In genomic region chr1:154969741-154970452, GRCh38 we compare ENCODE assay signal across 7 cellular contexts. TPM values are rescaled to one million over a fixed set of nuclear protein-coding genes. Genes with fewer than 3 reads are reported as not detected.
A peak's percentile ranks its signal among the peaks of the same experiment; 100 is the strongest.
DNase-seq lines count a peak whose midpoint lies in the region; ATAC-seq, FAIRE-seq and TF ChIP-seq lines count a peak whose summit lies in the region.

No MANE protein-coding gene starts in this region.

- H3K4me2 ChIP-seq in IMR-90 (ENCODE audit: low read depth, low read length) (peak overlapping the region; percentile 97), GM12878 (ENCODE audit: control insufficient read depth, insufficient read depth) (peak overlapping the region; percentile 74; the same call in 1 of the 2 replicates)

- BruUV-seq in IMR-90 (replicated peaks; lab: Mats Ljungman, UMichigan) (no TSS peak), GM12878 (replicated peaks; lab: Mats Ljungman, UMichigan) (no TSS peak)

- H4K8ac ChIP-seq in IMR-90 (ENCODE audit: low read depth in 2 of 2, low read length in 2 of 2): peak overlapping the region in 1 of 2 experiments; percentile 64; a peak in 3 of 4 replicates

- 0 out of 2 replicates have a peak overlapping the region, but pooled peaks have one; percentile 2 for H4K5ac ChIP-seq in IMR-90 (ENCODE audit: low read depth, low read length)

- peaks cover 18% of the 10 kb centered on the region for H3K4me1 ChIP-seq in IMR-90 (ENCODE audit: control insufficient read depth, insufficient read depth, low read length)
- peaks cover 22% of the 10 kb centered on the region for H3K4me1 ChIP-seq in GM12878 (ENCODE audit: control insufficient read depth, insufficient read depth, low read length)
- H3K4me1 ChIP-seq in subcutaneous abdominal adipose tissue (ENCODE audit: control insufficient read depth in 5 of 5, insufficient read depth in 5 of 5, low read length in 5 of 5): peaks cover 31 to 76% (median 58%) of the 10 kb centered on the region in 5 donors

- TF ChIP-seq RAD21 in IMR-90 (IDR thresholded peaks at IDR 0.05; ENCODE audit: low read length) (no peak), GM12878 (IDR thresholded peaks at IDR 0.05; ENCODE audit: insufficient read depth, low read depth, low read length) (no peak)

- intact Hi-C loops in IMR-90 (cut with micrococcal nuclease): loop anchor here (10.0 kb wide), 1 partner anchor 205 kb away; the partner anchor contains the start of genes KRTCAP2 and TRIM46
- intact Hi-C loops in GM12878 (cut with micrococcal nuclease; ENCODE audit: unreplicated experiment): loop anchor here (5.0 kb wide), 1 partner anchor 92 kb away; the partner anchor contains the start of gene EFNA4

- ATAC-seq in IMR-90 (ENCODE audit: low read depth): no peak
- no peak for ATAC-seq in GM12878
- no peak for ATAC-seq in GM21360 (IDR thresholded peaks at IDR 0.05; ENCODE audit: unreplicated experiment)
- ATAC-seq in HG03439 (IDR thresholded peaks at IDR 0.05; ENCODE audit: unreplicated experiment): no peak

- SMC1A ChIA-PET in GM12878 (lab: Charles Lee; ENCODE audit: uncharacterized antibody, unreplicated experiment): interaction anchor here (0.9 to 3.2 kb wide), 7 partner anchors 9 to 410 kb away, joined by 3 to 21 read pairs (median 5); partner anchors contain the start of genes PBXIP1 and PYGO2

- 0% methylated on average over 1 of the region's 22 CpGs; no CpG with 5 or more reads in 1 of the 2 experiments for WGBS in IMR-90 (ENCODE audit: extremely low coverage in 2 of 2, insufficient read length in 1 of 2), 2 experiments
- 68% methylated on average over 22 of the region's 22 CpGs for WGBS in GM12878 (ENCODE audit: insufficient coverage, insufficient replicate concordance, low lambda C conversion rate, missing lambda C conversion rate)

- peak overlapping the region; percentile 92 for H3K4ac ChIP-seq in IMR-90 (ENCODE audit: low read depth, low read length)

- peak overlapping the region; percentile 95 for H3K14ac ChIP-seq in IMR-90 (replicated peaks; ENCODE audit: low read depth, low read length)

- RAD21 ChIA-PET in GM12878 (lab: Charles Lee; ENCODE audit: unreplicated experiment): interaction anchor here (0.9 to 2.8 kb wide), 12 partner anchors 9 to 115 kb away, joined by 3 to 20 read pairs (median 4); partner anchors contain the start of genes PBXIP1 and PYGO2

- peaks cover 14 to 61% of the 10 kb centered on the region in 2 experiments for H3K79me1 ChIP-seq in IMR-90 (ENCODE audit: low read depth in 1 of 2, low read length in 2 of 2)

- in situ Hi-C loops in IMR-90 (cut with MboI; ENCODE audit: low sequenced_read_pairs) (no loop called here), GM12878 (cut with MboI) (no loop called here)

- H3K9me3 ChIP-seq in IMR-90 (ENCODE audit: control insufficient read depth, insufficient read depth, low read length) (no peaks in the 10 kb centered on the region), GM12878 (replicated peaks; ENCODE audit: control insufficient read depth, insufficient read depth, low read length) (no peaks in the 10 kb centered on the region), subcutaneous abdominal adipose tissue (ENCODE audit: control insufficient read depth in 5 of 5, low read length in 5 of 5) (peaks cover 0 to 2% (median 0%) of the 10 kb centered on the region in 5 donors)

- H2BK5ac ChIP-seq in IMR-90 (ENCODE audit: low read depth, low read length, poor library complexity, severe bottlenecking): peak overlapping the region; percentile 87

- no peak for TF ChIP-seq EP300 in GM12878 (IDR thresholded peaks at IDR 0.05; ENCODE audit: borderline replicate concordance in 1 of 2, control insufficient read depth in 1 of 2, low read depth in 2 of 2, low read length in 2 of 2)

- peaks cover 7% of the 10 kb centered on the region for H3K9me1 ChIP-seq in IMR-90 (ENCODE audit: insufficient read depth, low read length)

- H3K9ac ChIP-seq in IMR-90 (ENCODE audit: low read depth, low read length) (peak overlapping the region; percentile 87), GM12878 (ENCODE audit: control insufficient read depth, insufficient read depth, low read length) (peak overlapping the region; percentile 10; the same call in 1 of the 2 replicates), subcutaneous abdominal adipose tissue (ENCODE audit: low read length in 5 of 5) (peak overlapping the region; percentile 35 to 94 (median 78))

- H2AFZ ChIP-seq in IMR-90 (replicated peaks; ENCODE audit: low read length, poor library complexity) (peak overlapping the region; percentile 18), GM12878 (ENCODE audit: control insufficient read depth, low read depth, low read length) (no peak overlapping the region)

- H2AK9ac ChIP-seq in IMR-90 (replicated peaks; ENCODE audit: low read depth, low read length, poor library complexity): peak overlapping the region; percentile 99

- H4K20me1 ChIP-seq in IMR-90 (ENCODE audit: insufficient read depth, low read length): peaks cover 42% of the 10 kb centered on the region
- no peaks in the 10 kb centered on the region for H4K20me1 ChIP-seq in GM12878 (ENCODE audit: control insufficient read depth, insufficient read depth)

- H2BK120ac ChIP-seq in IMR-90 (ENCODE audit: low read depth, low read length): peak overlapping the region; percentile 39; the same call in 1 of the 2 replicates

- H3K27me3 ChIP-seq in IMR-90 (ENCODE audit: control insufficient read depth, insufficient read depth, low read length) (no peaks in the 10 kb centered on the region), GM12878 (replicated peaks in 1 of 2; ENCODE audit: control insufficient read depth in 2 of 2, insufficient read depth in 2 of 2, low read length in 1 of 2) (no peaks in the 10 kb centered on the region), kidney epithelial cell (ENCODE audit: control insufficient read depth, insufficient read depth, low read length) (no peaks in the 10 kb centered on the region), subcutaneous abdominal adipose tissue (ENCODE audit: control insufficient read depth in 5 of 5, insufficient read depth in 4 of 5, low read length in 5 of 5) (peaks cover 0 to 11% (median 0%) of the 10 kb centered on the region in 5 donors)

- CTCF ChIA-PET in IMR-90 (lab: Yijun Ruan, JAX): interaction anchor here (1.2 to 2.2 kb wide), 5 partner anchors 13 to 115 kb away, joined by 3 to 9 read pairs (median 5); partner anchors contain the start of gene FLAD1
- CTCF ChIA-PET in GM12878 (lab: Yijun Ruan, JAX): interaction anchor here (1.0 to 20.6 kb wide), 11 partner anchors 8 to 203 kb away, joined by 3 to 226 read pairs (median 4); partner anchors contain the start of genes ADAM15, KRTCAP2, LENEP and PBXIP1

- peak overlapping the region; percentile 25; the same call in 1 of the 3 replicates for H2BK15ac ChIP-seq in IMR-90 (ENCODE audit: low read depth, low read length)

- TF ChIP-seq CTCF in IMR-90 (conservative IDR thresholded peaks at IDR 0.05; ENCODE audit: low read depth, low read length) (no peak), GM12878 (IDR thresholded peaks at IDR 0.05 in 2 of 3, conservative IDR thresholded peaks at IDR 0.05 in 1 of 3; ENCODE audit: control insufficient read depth in 2 of 3, extremely low read depth in 1 of 3, insufficient read depth in 1 of 3, low read depth in 3 of 3, low read length in 3 of 3) (no peak), kidney epithelial cell (IDR thresholded peaks at IDR 0.05; ENCODE audit: insufficient read depth, low read length, poor library complexity, severe bottlenecking) (no peak)

- no peak overlapping the region for H2BK20ac ChIP-seq in IMR-90 (ENCODE audit: low read depth, low read length)

- H3K4me3 ChIP-seq in IMR-90 (ENCODE audit: insufficient read depth, low read depth, low read length): peak overlapping the region; percentile 65
- H3K4me3 ChIP-seq in GM12878: peak overlapping the region; percentile 63
- peak overlapping the region; percentile 50 for H3K4me3 ChIP-seq in kidney epithelial cell (ENCODE audit: low read depth, low read length)
- H3K4me3 ChIP-seq in subcutaneous abdominal adipose tissue (ENCODE audit: low read depth in 1 of 5, low read length in 5 of 5): peak overlapping the region; percentile 54 to 69 (median 68)

- H4K91ac ChIP-seq in IMR-90 (ENCODE audit: insufficient read depth, low read depth, low read length): peak overlapping the region; percentile 67

- peak overlapping the region; percentile 88 for H3K23ac ChIP-seq in IMR-90 (ENCODE audit: low read depth, low read length)

- H3K36me3 ChIP-seq in IMR-90 (ENCODE audit: control insufficient read depth, insufficient read depth, low read length) (peaks cover 33% of the 10 kb centered on the region), GM12878 (ENCODE audit: control insufficient read depth in 2 of 2, insufficient read depth in 2 of 2, low read length in 1 of 2) (peaks cover 10 to 12% of the 10 kb centered on the region in 2 experiments; a peak in 3 of 4 replicates), kidney epithelial cell (ENCODE audit: control insufficient read depth, insufficient read depth, low read length) (peaks cover 6% of the 10 kb centered on the region), subcutaneous abdominal adipose tissue (ENCODE audit: control insufficient read depth in 5 of 5, insufficient read depth in 5 of 5, low read length in 5 of 5) (peaks cover 0 to 43% (median 41%) of the 10 kb centered on the region in 5 donors)

- H3K27ac ChIP-seq in IMR-90 (ENCODE audit: insufficient read depth, low read length) (peak overlapping the region; percentile 84), GM12878 (ENCODE audit: control insufficient read depth, insufficient read depth) (peak overlapping the region; percentile 39), subcutaneous abdominal adipose tissue (ENCODE audit: low read depth, low read length) (peak overlapping the region; percentile 97)

- TF ChIP-seq POLR2A in IMR-90 (IDR thresholded peaks at IDR 0.05; ENCODE audit: low read depth, low read length): no peak; the same call in 1 of the 2 replicates
- TF ChIP-seq POLR2A in GM12878 (IDR thresholded peaks at IDR 0.05; ENCODE audit: low read depth, low read length): no peak

- H3K18ac ChIP-seq in IMR-90 (ENCODE audit: low read depth, low read length): peak overlapping the region; percentile 20

- peak overlapping the region; percentile 83 for H3K56ac ChIP-seq in IMR-90 (ENCODE audit: extremely low read depth, insufficient read depth, low read length)

- peaks cover 42% of the 10 kb centered on the region for H3K79me2 ChIP-seq in GM12878 (ENCODE audit: control insufficient read depth, insufficient read depth, low read length)

- no peak for FAIRE-seq in GM12878 (lab: Jason Lieb, UNC)

- H2AK5ac ChIP-seq in IMR-90 (ENCODE audit: low read depth, low read length): peak overlapping the region; percentile 89

- POLR2A ChIA-PET in IMR-90 (lab: Charles Lee; ENCODE audit: unreplicated experiment) (interaction anchor here (0.9 to 2.0 kb wide), 2 partner anchors 9 to 14 kb away, joined by 3 to 17 read pairs; partner anchors contain the start of genes PBXIP1 and PYGO2), GM12878 (lab: Charles Lee) (interaction anchor here (0.6 to 9.8 kb wide), 13 partner anchors 9 to 1047 kb away, joined by 3 to 140 read pairs (median 5); partner anchors contain the start of genes FLAD1, PBXIP1, PMVK and PYGO2)

- dilution Hi-C loops in IMR-90 (cut with HindIII; ENCODE audit: low sequenced_read_pairs, unreplicated experiment): no loop called here

- DNase-seq in IMR-90 (no peak), GM12878 (ENCODE audit: low read depth, low spot score) (no peak), kidney epithelial cell (ENCODE audit: low read depth) (no peak)
- DNase-seq in NK-92 treated with Interleukin-12 subunit alpha and Interleukin-12 subunit beta, amount 100 ng/mL, for 24 hours (lab: John Stamatoyannopoulos, UW): no peak

RNA-seq across cellular contexts. Expression of gene SHC1, which starts 0.7 kb away (rescaled TPM):
- 291 and 355 TPM in 2 replicates for total RNA-seq in IMR-90 (2012; rRNA removed)
- 337 and 352 TPM in 2 replicates for polyA plus RNA-seq in IMR-90 (2012; rRNA removed)
- 216 and 285 TPM in 2 replicates for polyA plus RNA-seq in IMR-90 (2012; cell fraction: cytosol; rRNA removed)
- polyA plus RNA-seq in IMR-90 (2012; cell fraction: nucleus; rRNA removed; ENCODE audit: low replicate concordance): 1,266 and 1,683 TPM in 2 replicates
- 28.2 and 32.6 TPM in 2 replicates for total RNA-seq in GM12878 (2013; cell fraction: nucleolus; rRNA removed)
- total RNA-seq in GM12878 (2014; rRNA removed): 22.2 and 24.7 TPM in 2 replicates
- 15.1 and 16.7 TPM in 2 replicates for total RNA-seq in GM12878 (2014; rRNA removed; fragmentation: Illumina TruSeq; extraction: Trizol)
- 36.5 and 38.3 TPM in 2 replicates for total RNA-seq in GM12878 (2021)
- polyA plus RNA-seq in GM12878 (2011; ENCODE audit: low read depth): 20.5 TPM
- polyA plus RNA-seq in GM12878 (2011; rRNA removed): 25.8 and 49.3 TPM in 2 replicates
- 43.4 and 48.7 TPM in 2 replicates for polyA plus RNA-seq in GM12878 (2011; cell fraction: cytosol; rRNA removed)
- polyA plus RNA-seq in GM12878 (2011; cell fraction: nucleus; rRNA removed): 89.2 and 106 TPM in 2 replicates
- polyA plus RNA-seq in GM12878 (2012): 21.0 and 29.9 TPM in 2 replicates
- 47.3 and 67.3 TPM in 2 replicates for polyA plus RNA-seq in GM12878 (2014; fragmentation: Illumina TruSeq; extraction: Trizol)
- 1 to 10 TPM; 2.6 to 3.7 TPM for polyA plus RNA-seq in GM12878 (2014; fragmentation: Nextera tagmentation; extraction: Ambion mirVana)
- 35.0 and 35.4 TPM in 2 replicates for polyA plus RNA-seq in GM12878 (2014; rRNA removed)
- polyA plus RNA-seq in GM12878 (2016; fragmentation: Nextera tagmentation; extraction: Ambion mirVana): 10 to 100 TPM; 24.9 to 25.5 TPM
- 35.0 and 41.1 TPM in 2 replicates for polyA minus RNA-seq in GM12878 (2011; rRNA and poly(A)+ RNA removed)
- polyA minus RNA-seq in GM12878 (2011; cell fraction: cytosol; rRNA and poly(A)+ RNA removed): 13.8 and 21.9 TPM in 2 replicates
- polyA minus RNA-seq in GM12878 (2011; cell fraction: nucleus; rRNA and poly(A)+ RNA removed): 14.7 and 25.1 TPM in 2 replicates
- 176 and 183 TPM in 2 replicates for total RNA-seq in kidney epithelial cell

RNA-seq across cellular contexts. Expression of gene CKS1B, which starts 4.6 kb away (rescaled TPM):
- total RNA-seq in IMR-90 (2012; rRNA removed) (129 and 140 TPM in 2 replicates), GM12878 (2014; rRNA removed) (176 and 192 TPM in 2 replicates), GM12878 (2014; rRNA removed; fragmentation: Illumina TruSeq; extraction: Trizol) (168 and 170 TPM in 2 replicates), GM12878 (2021) (125 and 134 TPM in 2 replicates), kidney epithelial cell (67.4 and 72.4 TPM in 2 replicates)
- polyA plus RNA-seq in IMR-90 (2012; rRNA removed) (195 and 272 TPM in 2 replicates), GM12878 (2011; rRNA removed) (534 and 543 TPM in 2 replicates), GM12878 (2014; fragmentation: Illumina TruSeq; extraction: Trizol) (316 and 394 TPM in 2 replicates), GM12878 (2014; fragmentation: Nextera tagmentation; extraction: Ambion mirVana) (100 to 1,000 TPM; 598 to 608 TPM), GM12878 (2014; rRNA removed) (214 and 229 TPM in 2 replicates), GM12878 (2016; fragmentation: Nextera tagmentation; extraction: Ambion mirVana) (100 to 1,000 TPM; 411 to 419 TPM)
- 48.5 and 174 TPM in 2 replicates for polyA plus RNA-seq in IMR-90 (2012; cell fraction: cytosol; rRNA removed)
- 12.1 and 45.9 TPM in 2 replicates for polyA plus RNA-seq in IMR-90 (2012; cell fraction: nucleus; rRNA removed; ENCODE audit: low replicate concordance)
- total RNA-seq in GM12878 (2013; cell fraction: nucleolus; rRNA removed): 19.6 and 23.8 TPM in 2 replicates
- 366 TPM for polyA plus RNA-seq in GM12878 (2011; ENCODE audit: low read depth)
- 498 and 551 TPM in 2 replicates for polyA plus RNA-seq in GM12878 (2011; cell fraction: cytosol; rRNA removed)
- 223 and 288 TPM in 2 replicates for polyA plus RNA-seq in GM12878 (2011; cell fraction: nucleus; rRNA removed)
- polyA plus RNA-seq in GM12878 (2012): 190 and 203 TPM in 2 replicates
- polyA minus RNA-seq in GM12878 (2011; rRNA and poly(A)+ RNA removed): 221 and 229 TPM in 2 replicates
- 41.8 and 54.5 TPM in 2 replicates for polyA minus RNA-seq in GM12878 (2011; cell fraction: cytosol; rRNA and poly(A)+ RNA removed)
- 32.4 and 34.0 TPM in 2 replicates for polyA minus RNA-seq in GM12878 (2011; cell fraction: nucleus; rRNA and poly(A)+ RNA removed)

RNA-seq across cellular contexts. Expression of gene PYGO2, which starts 8.3 kb away (rescaled TPM):
- total RNA-seq in IMR-90 (2012; rRNA removed) (5.3 and 5.4 TPM in 2 replicates), GM12878 (2014; rRNA removed) (21.1 and 21.9 TPM in 2 replicates), GM12878 (2014; rRNA removed; fragmentation: Illumina TruSeq; extraction: Trizol) (12.4 and 12.9 TPM in 2 replicates), GM12878 (2021) (32.9 and 33.8 TPM in 2 replicates), kidney epithelial cell (21.2 and 27.8 TPM in 2 replicates)
- polyA plus RNA-seq in IMR-90 (2012; rRNA removed) (12.3 and 14.8 TPM in 2 replicates), GM12878 (2011; rRNA removed) (14.4 and 22.8 TPM in 2 replicates), GM12878 (2014; fragmentation: Illumina TruSeq; extraction: Trizol) (19.8 and 24.2 TPM in 2 replicates), GM12878 (2014; fragmentation: Nextera tagmentation; extraction: Ambion mirVana) (1 to 10 TPM; 8.1 to 8.3 TPM), GM12878 (2014; rRNA removed) (27.8 and 30.0 TPM in 2 replicates), GM12878 (2016; fragmentation: Nextera tagmentation; extraction: Ambion mirVana) (10 to 100 TPM; 27.8 to 28.0 TPM)
- 7.8 and 8.6 TPM in 2 replicates for polyA plus RNA-seq in IMR-90 (2012; cell fraction: cytosol; rRNA removed)
- 28.6 and 31.8 TPM in 2 replicates for polyA plus RNA-seq in IMR-90 (2012; cell fraction: nucleus; rRNA removed; ENCODE audit: low replicate concordance)
- total RNA-seq in GM12878 (2013; cell fraction: nucleolus; rRNA removed): 21.0 and 21.3 TPM in 2 replicates
- polyA plus RNA-seq in GM12878 (2011; ENCODE audit: low read depth): 9.9 TPM
- 27.4 and 28.7 TPM in 2 replicates for polyA plus RNA-seq in GM12878 (2011; cell fraction: cytosol; rRNA removed)
- 43.9 and 46.6 TPM in 2 replicates for polyA plus RNA-seq in GM12878 (2011; cell fraction: nucleus; rRNA removed)
- polyA plus RNA-seq in GM12878 (2012): 17.7 and 19.5 TPM in 2 replicates
- polyA minus RNA-seq in GM12878 (2011; rRNA and poly(A)+ RNA removed): 12.5 and 20.0 TPM in 2 replicates
- 8.6 and 8.8 TPM in 2 replicates for polyA minus RNA-seq in GM12878 (2011; cell fraction: cytosol; rRNA and poly(A)+ RNA removed)
- polyA minus RNA-seq in GM12878 (2011; cell fraction: nucleus; rRNA and poly(A)+ RNA removed): 10.8 and 15.9 TPM in 2 replicates

RNA-seq across cellular contexts. Expression of gene FLAD1, which starts 13.2 kb away (rescaled TPM):
- 19.7 and 26.3 TPM in 2 replicates for total RNA-seq in IMR-90 (2012; rRNA removed)
- 37.3 and 39.9 TPM in 2 replicates for polyA plus RNA-seq in IMR-90 (2012; rRNA removed)
- 25.2 and 28.5 TPM in 2 replicates for polyA plus RNA-seq in IMR-90 (2012; cell fraction: cytosol; rRNA removed)
- polyA plus RNA-seq in IMR-90 (2012; cell fraction: nucleus; rRNA removed; ENCODE audit: low replicate concordance): 46.1 and 80.6 TPM in 2 replicates
- 28.4 and 33.1 TPM in 2 replicates for total RNA-seq in GM12878 (2013; cell fraction: nucleolus; rRNA removed)
- total RNA-seq in GM12878 (2014; rRNA removed): 64.2 and 68.7 TPM in 2 replicates
- total RNA-seq in GM12878 (2014; rRNA removed; fragmentation: Illumina TruSeq; extraction: Trizol): 41.4 and 41.9 TPM in 2 replicates
- total RNA-seq in GM12878 (2021): 53.6 and 61.5 TPM in 2 replicates
- polyA plus RNA-seq in GM12878 (2011; ENCODE audit: low read depth): 25.9 TPM
- 22.0 and 39.2 TPM in 2 replicates for polyA plus RNA-seq in GM12878 (2011; rRNA removed)
- polyA plus RNA-seq in GM12878 (2011; cell fraction: cytosol; rRNA removed): 51.2 and 72.3 TPM in 2 replicates
- polyA plus RNA-seq in GM12878 (2011; cell fraction: nucleus; rRNA removed): 74.9 and 79.0 TPM in 2 replicates
- 24.4 and 29.4 TPM in 2 replicates for polyA plus RNA-seq in GM12878 (2012)
- 29.9 and 51.6 TPM in 2 replicates for polyA plus RNA-seq in GM12878 (2014; fragmentation: Illumina TruSeq; extraction: Trizol)
- 10 to 100 TPM; 22.9 to 30.1 TPM for polyA plus RNA-seq in GM12878 (2014; fragmentation: Nextera tagmentation; extraction: Ambion mirVana)
- 78.7 and 85.7 TPM in 2 replicates for polyA plus RNA-seq in GM12878 (2014; rRNA removed)
- polyA plus RNA-seq in GM12878 (2016; fragmentation: Nextera tagmentation; extraction: Ambion mirVana): 10 to 100 TPM; 82.5 to 93.4 TPM
- 40.4 and 64.8 TPM in 2 replicates for polyA minus RNA-seq in GM12878 (2011; rRNA and poly(A)+ RNA removed)
- 16.8 and 23.3 TPM in 2 replicates for polyA minus RNA-seq in GM12878 (2011; cell fraction: cytosol; rRNA and poly(A)+ RNA removed)
- polyA minus RNA-seq in GM12878 (2011; cell fraction: nucleus; rRNA and poly(A)+ RNA removed): 18.7 and 27.7 TPM in 2 replicates
- 53.0 and 60.9 TPM in 2 replicates for total RNA-seq in kidney epithelial cell

RNA-seq across cellular contexts. Expression of gene PBXIP1, which starts 14.0 kb away (rescaled TPM):
- total RNA-seq in IMR-90 (2012; rRNA removed) (24.2 and 28.3 TPM in 2 replicates), GM12878 (2014; rRNA removed) (25.6 and 26.8 TPM in 2 replicates), GM12878 (2014; rRNA removed; fragmentation: Illumina TruSeq; extraction: Trizol) (14.3 and 15.6 TPM in 2 replicates), GM12878 (2021) (21.1 and 24.6 TPM in 2 replicates), kidney epithelial cell (88.2 and 102 TPM in 2 replicates)
- polyA plus RNA-seq in IMR-90 (2012; rRNA removed) (40.5 and 44.2 TPM in 2 replicates), GM12878 (2011; rRNA removed) (15.0 and 20.9 TPM in 2 replicates), GM12878 (2014; fragmentation: Illumina TruSeq; extraction: Trizol) (8.0 and 15.2 TPM in 2 replicates), GM12878 (2014; fragmentation: Nextera tagmentation; extraction: Ambion mirVana) (1 to 10 TPM in 1 of 2 experiments, under 1 TPM in 1; 0.63 to 2.0 TPM), GM12878 (2014; rRNA removed) (22.4 and 22.9 TPM in 2 replicates), GM12878 (2016; fragmentation: Nextera tagmentation; extraction: Ambion mirVana) (10 to 100 TPM; 12.2 to 13.7 TPM)
- polyA plus RNA-seq in IMR-90 (2012; cell fraction: cytosol; rRNA removed): 36.1 and 53.6 TPM in 2 replicates
- 41.6 and 43.1 TPM in 2 replicates for polyA plus RNA-seq in IMR-90 (2012; cell fraction: nucleus; rRNA removed; ENCODE audit: low replicate concordance)
- 33.0 and 36.9 TPM in 2 replicates for total RNA-seq in GM12878 (2013; cell fraction: nucleolus; rRNA removed)
- 23.3 TPM for polyA plus RNA-seq in GM12878 (2011; ENCODE audit: low read depth)
- polyA plus RNA-seq in GM12878 (2011; cell fraction: cytosol; rRNA removed): 23.1 and 26.3 TPM in 2 replicates
- polyA plus RNA-seq in GM12878 (2011; cell fraction: nucleus; rRNA removed): 37.4 and 41.6 TPM in 2 replicates
- 36.8 and 37.1 TPM in 2 replicates for polyA plus RNA-seq in GM12878 (2012)
- 10.8 and 26.6 TPM in 2 replicates for polyA minus RNA-seq in GM12878 (2011; rRNA and poly(A)+ RNA removed)
- 7.4 and 8.3 TPM in 2 replicates for polyA minus RNA-seq in GM12878 (2011; cell fraction: cytosol; rRNA and poly(A)+ RNA removed)
- polyA minus RNA-seq in GM12878 (2011; cell fraction: nucleus; rRNA and poly(A)+ RNA removed): 6.5 and 10.7 TPM in 2 replicates

Comparison
In these comparisons a context has a peak if more than half of its experiments do, and no peak if none do; other contexts are left out.
1. H3K27ac ChIP-seq: peak in every context shown above with its lines; median percentile 97 in subcutaneous abdominal adipose tissue; 84 in IMR-90; 39 in GM12878.
2. H3K9ac ChIP-seq: peak in every context shown above with its lines; median percentile 87 in IMR-90; 78 in subcutaneous abdominal adipose tissue; 10 in GM12878.